15 cellular contexts compared by ENCODE assay signal in the genomic region with DNA sequence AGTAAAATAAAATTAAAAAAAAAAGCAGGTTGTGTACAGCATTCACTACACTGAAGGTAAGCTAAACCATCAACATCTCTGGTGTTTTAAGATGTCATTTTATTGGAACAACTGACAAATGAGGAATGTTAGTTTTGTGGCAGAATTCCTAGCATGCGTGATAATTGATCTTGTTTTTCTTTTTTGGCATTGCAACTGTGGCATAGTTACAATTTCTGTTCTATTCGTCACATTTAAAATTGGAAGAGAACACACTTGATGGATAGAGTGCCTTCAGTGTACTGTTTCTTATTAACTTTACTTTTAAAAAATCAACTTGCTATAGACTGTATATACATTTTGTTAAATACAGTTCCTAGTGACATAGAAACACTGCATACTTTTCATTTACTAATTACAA. TPM values are rescaled to one million over a fixed set of nuclear protein-coding genes. Genes with fewer than 3 reads are reported as not detected.
"Had no signal": no experiment of that assay in that cellular context is flagged by ENCODE, and none has a peak within 500 bp of the region (broad histone marks: within the 10 kb centered on the region; RNA-seq: fewer than 3 reads in every experiment).

No MANE protein-coding gene starts in this region.

- H2AFZ ChIP-seq: parathyroid adenoma had no signal

- H3K27ac Mint-ChIP-seq: activated CD4-positive, alpha-beta memory T cell treated with anti-CD3 and anti-CD28 coated beads for 36 hours; activated CD8-positive, alpha-beta memory T cell treated with anti-CD3 and anti-CD28 coated beads, Interleukin-2, amount 10 ng/mL, durations not matched to agents 7 days and 5 days; stimulated activated naive B cell treated with anti-CD40 and anti-IgM and Interleukin-4, amounts not matched to agents 10 μg/mL and 1 μg/mL and 100 μg/mL, for 72 hours; T-helper 2 cell treated with Interferon-gamma antibody and Interleukin-4, amounts not matched to agents 5 μg/mL and 100 μg/mL, for 36 hours had no signal

- H3K27ac ChIP-seq: adrenal gland, esophagus muscularis mucosa, gastrocnemius medialis, parathyroid adenoma, tibial nerve had no signal

- ATAC-seq: activated CD8-positive, alpha-beta memory T cell treated with anti-CD3 and anti-CD28 coated beads, Interleukin-2, amount 10 ng/mL, durations not matched to agents 7 days and 5 days; gastrocnemius medialis; naive thymus-derived CD4-positive, alpha-beta T cell; stimulated activated naive B cell treated with anti-CD40 and anti-IgM and Interleukin-4, amounts not matched to agents 10 μg/mL and 1 μg/mL and 100 μg/mL, for 72 hours had no signal

- H3K4me1 ChIP-seq: esophagus muscularis mucosa, gastrocnemius medialis had no signal

- H3K9me3 Mint-ChIP-seq: activated CD4-positive, alpha-beta memory T cell treated with anti-CD3 and anti-CD28 coated beads for 36 hours; stimulated activated naive B cell treated with anti-CD40 and anti-IgM and Interleukin-4, amounts not matched to agents 10 μg/mL and 1 μg/mL and 100 μg/mL, for 72 hours; T-helper 2 cell treated with Interferon-gamma antibody and Interleukin-4, amounts not matched to agents 5 μg/mL and 100 μg/mL, for 36 hours had no signal

- H3K9ac ChIP-seq: parathyroid adenoma had no signal

- H3K79me2 ChIP-seq: parathyroid adenoma had no signal

- H3K4me3 Mint-ChIP-seq: activated CD4-positive, alpha-beta memory T cell treated with anti-CD3 and anti-CD28 coated beads for 36 hours; activated CD8-positive, alpha-beta memory T cell treated with anti-CD3 and anti-CD28 coated beads, Interleukin-2, amount 10 ng/mL, durations not matched to agents 7 days and 5 days; naive thymus-derived CD4-positive, alpha-beta T cell; stimulated activated naive B cell treated with anti-CD40 and anti-IgM and Interleukin-4, amounts not matched to agents 10 μg/mL and 1 μg/mL and 100 μg/mL, for 72 hours; T-helper 2 cell treated with Interferon-gamma antibody and Interleukin-4, amounts not matched to agents 5 μg/mL and 100 μg/mL, for 36 hours had no signal

- H3K9me3 ChIP-seq: adrenal gland, esophagus muscularis mucosa, gastrocnemius medialis, tibial nerve had no signal

- H3K4me3 ChIP-seq: adrenal gland, esophagus muscularis mucosa, gastrocnemius medialis, tibial nerve had no signal

- DNase-seq: activated CD4-positive, alpha-beta memory T cell treated with anti-CD3 and anti-CD28 coated beads for 36 hours; activated CD4-positive, CD25-positive, alpha-beta regulatory T cell treated with anti-CD3 and anti-CD28 coated beads, Interleukin-2, amount 50 U/mL, for 72 hours; activated CD8-positive, alpha-beta memory T cell treated with anti-CD3 and anti-CD28 coated beads, Interleukin-2, amount 10 ng/mL, durations not matched to agents 7 days and 5 days; activated effector memory CD4-positive, alpha-beta T cell treated with Interleukin-2 at 50 U/mL for 16 hours; activated naive CD4-positive, alpha-beta T cell treated with anti-CD3 and anti-CD28 coated beads, Interleukin-2, amount 50 U/mL, for 16 hours; activated T-cell treated with anti-CD3 and anti-CD28 coated beads, Interleukin-2, amount 50 U/mL, for 1 hour; adrenal gland; gastrocnemius medialis; naive thymus-derived CD4-positive, alpha-beta T cell; stimulated activated CD4-positive, alpha-beta T cell treated with anti-CD3 and anti-CD28 coated beads, Interleukin-2, amount 100 ng/mL, for 48 hours; stimulated activated naive B cell treated with anti-CD40 and anti-IgM and Interleukin-4, amounts not matched to agents 10 μg/mL and 1 μg/mL and 100 μg/mL, for 72 hours had no signal

- H3K36me3 Mint-ChIP-seq: activated CD4-positive, alpha-beta memory T cell treated with anti-CD3 and anti-CD28 coated beads for 36 hours; activated CD8-positive, alpha-beta memory T cell treated with anti-CD3 and anti-CD28 coated beads, Interleukin-2, amount 10 ng/mL, durations not matched to agents 7 days and 5 days; stimulated activated naive B cell treated with anti-CD40 and anti-IgM and Interleukin-4, amounts not matched to agents 10 μg/mL and 1 μg/mL and 100 μg/mL, for 72 hours had no signal

- H3K36me3 ChIP-seq: adrenal gland, esophagus muscularis mucosa, gastrocnemius medialis, tibial nerve had no signal

- H3K27me3 ChIP-seq: adrenal gland, esophagus muscularis mucosa, gastrocnemius medialis, tibial nerve had no signal

- H3K27me3 Mint-ChIP-seq: activated CD4-positive, alpha-beta memory T cell treated with anti-CD3 and anti-CD28 coated beads for 36 hours had no signal

RNA-seq across cellular contexts. Expression of gene TNFSF15, which starts 43.6 kb away (rescaled TPM):
- total RNA-seq: gastrocnemius medialis had no signal
- polyA plus RNA-seq: naive thymus-derived CD4-positive, alpha-beta T cell had no signal
